In the genomic region with DNA sequence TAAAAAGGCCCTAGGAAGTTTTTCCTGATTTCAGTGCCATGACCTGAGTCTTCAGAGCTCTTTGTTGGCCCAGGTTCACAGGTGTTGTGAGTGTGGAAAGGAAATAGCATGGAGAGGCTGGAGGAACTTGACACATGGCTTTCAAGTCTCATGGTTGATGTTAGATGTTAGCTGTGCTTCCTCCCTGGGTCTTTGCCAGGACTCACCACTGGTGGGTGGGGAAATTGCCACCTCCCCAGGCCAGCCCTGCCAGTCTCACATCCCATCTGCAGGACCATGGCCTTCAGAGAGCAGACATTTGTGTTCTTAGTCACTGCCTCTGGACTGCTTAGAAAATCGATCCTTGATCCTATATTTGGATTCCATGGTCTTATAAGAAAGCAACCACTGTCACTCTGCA, we compare ENCODE assay signal across 21 cellular contexts.
A peak's percentile ranks its signal among the peaks of the same experiment; 100 is the strongest.
DNase-seq lines count a peak whose midpoint lies in the region; ATAC-seq and TF ChIP-seq lines count a peak whose summit lies in the region.
"Had no signal": no experiment of that assay in that cellular context is flagged by ENCODE, and none has a peak within 500 bp of the region (broad histone marks: within the 10 kb centered on the region; RNA-seq: fewer than 3 reads in every experiment).

No MANE protein-coding gene starts in this region.

- peaks cover 3% of the 10 kb centered on the region for H3K4me1 Mint-ChIP-seq in activated CD8-positive, alpha-beta T cell treated with anti-CD3 and anti-CD28 coated beads for 36 hours (ENCODE audit: low read depth)
- no peaks in the 10 kb centered on the region for H3K4me1 Mint-ChIP-seq in activated CD8-positive, alpha-beta T cell treated with anti-CD3 and anti-CD28 coated beads, Interleukin-2, amount 10 ng/mL, durations not matched to agents 7 days and 5 days (ENCODE audit: low read depth)
- H3K4me1 Mint-ChIP-seq in stimulated activated naive B cell treated with anti-CD40 and anti-IgM and Interleukin-4, amounts not matched to agents 10 μg/mL and 1 μg/mL and 100 μg/mL, for 72 hours = no peaks in the 10 kb centered on the region

- H3K27ac Mint-ChIP-seq in activated CD8-positive, alpha-beta T cell treated with anti-CD3 and anti-CD28 coated beads for 36 hours = no peak overlapping the region
- H3K27ac Mint-ChIP-seq in activated CD8-positive, alpha-beta T cell treated with anti-CD3 and anti-CD28 coated beads, Interleukin-2, amount 10 ng/mL, durations not matched to agents 7 days and 5 days = no peak overlapping the region
- no peak overlapping the region for H3K27ac Mint-ChIP-seq in stimulated activated naive B cell treated with anti-CD40 and anti-IgM and Interleukin-4, amounts not matched to agents 10 μg/mL and 1 μg/mL and 100 μg/mL, for 72 hours
- H3K27ac Mint-ChIP-seq: CD8-positive, alpha-beta T cell; H9 had no signal

- no peaks in the 10 kb centered on the region for H3K9me3 Mint-ChIP-seq in activated CD8-positive, alpha-beta T cell treated with anti-CD3 and anti-CD28 coated beads for 36 hours
- no peaks in the 10 kb centered on the region for H3K9me3 Mint-ChIP-seq in activated CD8-positive, alpha-beta T cell treated with anti-CD3 and anti-CD28 coated beads, Interleukin-2, amount 10 ng/mL, durations not matched to agents 7 days and 5 days (ENCODE audit: insufficient read depth)
- H3K9me3 Mint-ChIP-seq in stimulated activated naive B cell treated with anti-CD40 and anti-IgM and Interleukin-4, amounts not matched to agents 10 μg/mL and 1 μg/mL and 100 μg/mL, for 72 hours = no peaks in the 10 kb centered on the region
- H3K9me3 Mint-ChIP-seq: CD8-positive, alpha-beta T cell had no signal

- H3K36me3 ChIP-seq in left lung = no peaks in the 10 kb centered on the region
- H3K36me3 ChIP-seq: SJCRH30 had no signal

- peaks cover 5 to 15% of the 10 kb centered on the region in 2 donors for H3K4me1 ChIP-seq in left lung
- H3K4me1 ChIP-seq: A549, BLaER1, SJCRH30 had no signal

- peak; percentile 4 for DNase-seq in activated CD8-positive, alpha-beta T cell treated with anti-CD3 and anti-CD28 coated beads for 36 hours
- no peak for DNase-seq in activated CD8-positive, alpha-beta T cell treated with anti-CD3 and anti-CD28 coated beads, Interleukin-2, amount 10 ng/mL, durations not matched to agents 7 days and 5 days
- DNase-seq in RPMI7951 (ENCODE audit: low read depth) = peak; percentile 13
- DNase-seq in glomerular visceral epithelial cell (ENCODE audit: extremely low spot score) = peak; percentile 2
- no peak for DNase-seq in left lung
- DNase-seq in stimulated activated naive B cell treated with anti-CD40 and anti-IgM and Interleukin-4, amounts not matched to agents 10 μg/mL and 1 μg/mL and 100 μg/mL, for 72 hours = no peak
- DNase-seq in H4 (ENCODE audit: low spot score) = no peak
- DNase-seq: CD8-positive, alpha-beta T cell; H9; IMR-90; Karpas-422; MM.1S; NCI-H1092; NCI-H146; NCI-H2081 treated with DMSO at 0.1 percent for 48 hours; NCI-H510A treated with DMSO at 0.1 percent for 48 hours; NCI-H82; PC-3; SJCRH30 had no signal

- H3K4me3 Mint-ChIP-seq in activated CD8-positive, alpha-beta T cell treated with anti-CD3 and anti-CD28 coated beads for 36 hours = no peak overlapping the region
- H3K4me3 Mint-ChIP-seq in activated CD8-positive, alpha-beta T cell treated with anti-CD3 and anti-CD28 coated beads, Interleukin-2, amount 10 ng/mL, durations not matched to agents 7 days and 5 days = no peak overlapping the region
- no peak overlapping the region for H3K4me3 Mint-ChIP-seq in stimulated activated naive B cell treated with anti-CD40 and anti-IgM and Interleukin-4, amounts not matched to agents 10 μg/mL and 1 μg/mL and 100 μg/mL, for 72 hours
- H3K4me3 Mint-ChIP-seq: CD8-positive, alpha-beta T cell; H9 had no signal

- H3K36me3 Mint-ChIP-seq in activated CD8-positive, alpha-beta T cell treated with anti-CD3 and anti-CD28 coated beads for 36 hours (ENCODE audit: low read depth) = no peaks in the 10 kb centered on the region
- no peaks in the 10 kb centered on the region for H3K36me3 Mint-ChIP-seq in activated CD8-positive, alpha-beta T cell treated with anti-CD3 and anti-CD28 coated beads, Interleukin-2, amount 10 ng/mL, durations not matched to agents 7 days and 5 days (ENCODE audit: low read depth)
- no peaks in the 10 kb centered on the region for H3K36me3 Mint-ChIP-seq in stimulated activated naive B cell treated with anti-CD40 and anti-IgM and Interleukin-4, amounts not matched to agents 10 μg/mL and 1 μg/mL and 100 μg/mL, for 72 hours

- no peak overlapping the region for H3K4me3 ChIP-seq in left lung
- H3K4me3 ChIP-seq: A549, BLaER1, SJCRH30 had no signal

- H3K9me3 ChIP-seq in left lung = no peaks in the 10 kb centered on the region
- H3K9me3 ChIP-seq: BLaER1 had no signal

- H3K27me3 Mint-ChIP-seq in activated CD8-positive, alpha-beta T cell treated with anti-CD3 and anti-CD28 coated beads for 36 hours = no peaks in the 10 kb centered on the region
- no peaks in the 10 kb centered on the region for H3K27me3 Mint-ChIP-seq in activated CD8-positive, alpha-beta T cell treated with anti-CD3 and anti-CD28 coated beads, Interleukin-2, amount 10 ng/mL, durations not matched to agents 7 days and 5 days (ENCODE audit: low read depth)
- H3K27me3 Mint-ChIP-seq in stimulated activated naive B cell treated with anti-CD40 and anti-IgM and Interleukin-4, amounts not matched to agents 10 μg/mL and 1 μg/mL and 100 μg/mL, for 72 hours = no peaks in the 10 kb centered on the region

- H3K27me3 ChIP-seq in left lung = no peaks in the 10 kb centered on the region
- H3K27me3 ChIP-seq: BLaER1, SJCRH30 had no signal

- POLR2A ChIA-PET in activated CD8-positive, alpha-beta T cell treated with anti-CD3 and anti-CD28 coated beads for 36 hours (lab: Charles Lee) = no interaction called here
- POLR2A ChIA-PET in activated CD8-positive, alpha-beta T cell treated with anti-CD3 and anti-CD28 coated beads, Interleukin-2, amount 10 ng/mL, durations not matched to agents 7 days and 5 days (lab: Charles Lee) = no interaction called here

- intact Hi-C loops in activated CD8-positive, alpha-beta T cell treated with anti-CD3 and anti-CD28 coated beads for 36 hours (cut with micrococcal nuclease) = no loop called here
- intact Hi-C loops in left lung (cut with DNase I) = no loop called here

- ATAC-seq in activated CD8-positive, alpha-beta T cell treated with anti-CD3 and anti-CD28 coated beads for 36 hours = no peak
- ATAC-seq in activated CD8-positive, alpha-beta T cell treated with anti-CD3 and anti-CD28 coated beads, Interleukin-2, amount 10 ng/mL, durations not matched to agents 7 days and 5 days = no peak
- no peak for ATAC-seq in left lung
- no peak for ATAC-seq in stimulated activated naive B cell treated with anti-CD40 and anti-IgM and Interleukin-4, amounts not matched to agents 10 μg/mL and 1 μg/mL and 100 μg/mL, for 72 hours (replicated peaks)
- ATAC-seq: A549; CD8-positive, alpha-beta T cell; PC-3 had no signal

- CTCF ChIA-PET in activated CD8-positive, alpha-beta T cell treated with anti-CD3 and anti-CD28 coated beads for 36 hours (lab: Charles Lee) = no interaction called here
- CTCF ChIA-PET in activated CD8-positive, alpha-beta T cell treated with anti-CD3 and anti-CD28 coated beads, Interleukin-2, amount 10 ng/mL, durations not matched to agents 7 days and 5 days (lab: Charles Lee) = no interaction called here

- no peak for TF ChIP-seq CTCF in activated CD8-positive, alpha-beta T cell treated with anti-CD3 and anti-CD28 coated beads for 36 hours (IDR thresholded peaks at IDR 0.05)
- no peak for TF ChIP-seq CTCF in left lung (IDR thresholded peaks at IDR 0.05)

- no peak overlapping the region for H3K27ac ChIP-seq in left lung
- H3K27ac ChIP-seq: A549, BLaER1, SJCRH30 had no signal

Comparison
In these comparisons a context has a peak if more than half of its experiments do, and no peak if none do; other contexts are left out.
1. DNase-seq: peak in activated CD8-positive, alpha-beta T cell treated with anti-CD3 and anti-CD28 coated beads for 36 hours (single experiment), RPMI7951 (single experiment) and glomerular visceral epithelial cell (single experiment); none in activated CD8-positive, alpha-beta T cell treated with anti-CD3 and anti-CD28 coated beads, Interleukin-2, amount 10 ng/mL, durations not matched to agents 7 days and 5 days (single experiment), left lung (0 of 2), stimulated activated naive B cell treated with anti-CD40 and anti-IgM and Interleukin-4, amounts not matched to agents 10 μg/mL and 1 μg/mL and 100 μg/mL, for 72 hours (single experiment) and H4 (single experiment).